15 cellular contexts compared by ENCODE assay signal in the genomic region with DNA sequence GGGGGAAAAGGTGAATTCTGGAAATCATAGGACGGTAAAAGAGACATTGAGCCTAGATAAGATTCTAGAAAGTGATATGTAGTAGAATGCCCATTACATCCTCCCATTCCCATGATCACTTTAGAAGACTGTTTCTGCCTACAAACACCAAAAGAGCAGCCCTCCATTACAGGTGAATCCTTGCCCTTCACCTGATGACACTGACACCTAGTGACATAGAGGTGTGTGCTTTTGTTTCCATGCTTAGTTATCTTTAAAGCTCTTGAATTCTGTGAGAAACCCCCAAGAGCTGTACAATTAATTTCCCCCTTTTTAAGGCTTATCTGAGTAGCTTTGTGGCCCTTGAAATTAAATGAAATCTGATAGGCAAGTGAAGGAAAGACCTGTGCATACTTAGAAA. TPM values are rescaled to one million over a fixed set of nuclear protein-coding genes. Genes with fewer than 3 reads are reported as not detected.
DNase-seq lines count a peak whose midpoint lies in the region; ATAC-seq and TF ChIP-seq lines count a peak whose summit lies in the region.
"Had no signal": no experiment of that assay in that cellular context is flagged by ENCODE, and none has a peak within 500 bp of the region (broad histone marks: within the 10 kb centered on the region; RNA-seq: fewer than 3 reads in every experiment).

No MANE protein-coding gene starts in this region.

- H3K9me3 ChIP-seq in HEK293 (ENCODE audit: control insufficient read depth, insufficient read depth, low read depth, low read length) (no peaks in the 10 kb centered on the region), OCI-LY1 (ENCODE audit: low read length) (no peaks in the 10 kb centered on the region)
- H3K9me3 ChIP-seq: A549, BE2C had no signal

- CTCF ChIA-PET in HEK293 (lab: Yijun Ruan, JAX) = no interaction called here
- CTCF ChIA-PET in activated CD8-positive, alpha-beta T cell treated with anti-CD3 and anti-CD28 coated beads, Interleukin-2, amount 10 ng/mL, durations not matched to agents 7 days and 5 days (lab: Charles Lee) = interaction anchor here (0.6 kb wide), 1 partner anchor 852 kb away, joined by 3 read pairs; no protein-coding TSS in a partner anchor

- H3F3A ChIP-seq in OCI-LY1 (ENCODE audit: insufficient read depth, low read length) = no peaks in the 10 kb centered on the region

- no peaks in the 10 kb centered on the region for H3K9me3 Mint-ChIP-seq in activated CD8-positive, alpha-beta T cell treated with anti-CD3 and anti-CD28 coated beads, Interleukin-2, amount 10 ng/mL, durations not matched to agents 7 days and 5 days (ENCODE audit: insufficient read depth)
- H3K9me3 Mint-ChIP-seq: CD4-positive, alpha-beta memory T cell; IgD-negative memory B cell had no signal

- H3K4me3 ChIP-seq in HEK293 (ENCODE audit: low read depth, low read length) (no peak overlapping the region), OCI-LY1 (ENCODE audit: low read depth, low read length, poor library complexity, severe bottlenecking) (no peak overlapping the region)
- H3K4me3 ChIP-seq: A549 had no signal

- DNase-seq in left kidney (ENCODE audit: low read depth, low spot score) (peak; percentile 15), NCI-H524 treated with DMSO at 0.1 percent for 48 hours (lab: John Stamatoyannopoulos, UW) (no peak)
- no peak for DNase-seq in activated CD8-positive, alpha-beta T cell treated with anti-CD3 and anti-CD28 coated beads, Interleukin-2, amount 10 ng/mL, durations not matched to agents 7 days and 5 days
- DNase-seq: BE2C; CD4-positive, alpha-beta memory T cell; DND-41; GDM1; H7 had no signal

- ATAC-seq in GM21390 (IDR thresholded peaks at IDR 0.05; ENCODE audit: unreplicated experiment) = no peak
- no peak for ATAC-seq in activated CD8-positive, alpha-beta T cell treated with anti-CD3 and anti-CD28 coated beads, Interleukin-2, amount 10 ng/mL, durations not matched to agents 7 days and 5 days
- ATAC-seq: A549 had no signal

- no peak overlapping the region for H2AFZ ChIP-seq in OCI-LY1 (ENCODE audit: low read length)

- H3K4me2 ChIP-seq in OCI-LY1 (ENCODE audit: low read length) = no peak overlapping the region
- H3K4me2 ChIP-seq: A549 had no signal

- H3K4me1 Mint-ChIP-seq in activated CD8-positive, alpha-beta T cell treated with anti-CD3 and anti-CD28 coated beads, Interleukin-2, amount 10 ng/mL, durations not matched to agents 7 days and 5 days (ENCODE audit: low read depth) = no peaks in the 10 kb centered on the region
- H3K4me1 Mint-ChIP-seq: CD4-positive, alpha-beta memory T cell had no signal

- H3K27me3 ChIP-seq in OCI-LY1 (ENCODE audit: insufficient read depth, low read length) = no peaks in the 10 kb centered on the region

- no peak overlapping the region for H3K27ac Mint-ChIP-seq in activated CD8-positive, alpha-beta T cell treated with anti-CD3 and anti-CD28 coated beads, Interleukin-2, amount 10 ng/mL, durations not matched to agents 7 days and 5 days
- H3K27ac Mint-ChIP-seq: CD4-positive, alpha-beta memory T cell; IgD-negative memory B cell had no signal

- POLR2A ChIA-PET in HEK293 (lab: Yijun Ruan, JAX) = no interaction called here
- POLR2A ChIA-PET in activated CD8-positive, alpha-beta T cell treated with anti-CD3 and anti-CD28 coated beads, Interleukin-2, amount 10 ng/mL, durations not matched to agents 7 days and 5 days (lab: Charles Lee) = no interaction called here

- no peak overlapping the region for H3K4me3 Mint-ChIP-seq in activated CD8-positive, alpha-beta T cell treated with anti-CD3 and anti-CD28 coated beads, Interleukin-2, amount 10 ng/mL, durations not matched to agents 7 days and 5 days
- H3K4me3 Mint-ChIP-seq: CD4-positive, alpha-beta memory T cell had no signal

- no peaks in the 10 kb centered on the region for H3K36me3 Mint-ChIP-seq in activated CD8-positive, alpha-beta T cell treated with anti-CD3 and anti-CD28 coated beads, Interleukin-2, amount 10 ng/mL, durations not matched to agents 7 days and 5 days (ENCODE audit: low read depth)
- H3K36me3 Mint-ChIP-seq: CD4-positive, alpha-beta memory T cell; IgD-negative memory B cell had no signal

- peaks cover 24% of the 10 kb centered on the region for H3K27me3 Mint-ChIP-seq in activated CD8-positive, alpha-beta T cell treated with anti-CD3 and anti-CD28 coated beads, Interleukin-2, amount 10 ng/mL, durations not matched to agents 7 days and 5 days (ENCODE audit: low read depth)

- 0 out of 2 replicates have a peak, but pooled peaks have one; percentile 14 for TF ChIP-seq CTCF in 22Rv1 (IDR thresholded peaks at IDR 0.05)
- no peak for TF ChIP-seq CTCF in HEK293 (tag by site-specific recombination; IDR thresholded peaks at IDR 0.05)
- peak; percentile 11; the same call in 1 of the 2 replicates for TF ChIP-seq CTCF in OCI-LY1 (IDR thresholded peaks at IDR 0.05; ENCODE audit: low read length)

- no peaks in the 10 kb centered on the region for H4K20me1 ChIP-seq in OCI-LY1 (ENCODE audit: insufficient read depth, low read length)

- H3K36me3 ChIP-seq in HEK293 (ENCODE audit: control insufficient read depth in 2 of 2, insufficient read depth in 1 of 2, low read length in 2 of 2) (no peaks in the 10 kb centered on the region), OCI-LY1 (ENCODE audit: insufficient read depth, low read length) (no peaks in the 10 kb centered on the region)
- H3K36me3 ChIP-seq: BE2C had no signal

- H3K9ac ChIP-seq in OCI-LY1 (ENCODE audit: low read length) = no peak overlapping the region

- H3K4me1 ChIP-seq in HEK293 (ENCODE audit: control insufficient read depth, insufficient read depth, low read length) = no peaks in the 10 kb centered on the region
- H3K4me1 ChIP-seq in OCI-LY1 (ENCODE audit: insufficient read depth, low read length, severe bottlenecking) = peaks cover 4% of the 10 kb centered on the region
- H3K4me1 ChIP-seq: A549, BE2C had no signal

- H3K27ac ChIP-seq in 22Rv1 = no peak overlapping the region
- H3K27ac ChIP-seq in HEK293 (ENCODE audit: extremely low read depth, low read depth, low read length) = no peak overlapping the region
- H3K27ac ChIP-seq in OCI-LY1 (ENCODE audit: low read depth, low read length, poor library complexity, severe bottlenecking) = no peak overlapping the region
- H3K27ac ChIP-seq: A549, C4-2B had no signal

- no peaks in the 10 kb centered on the region for H3K9me2 ChIP-seq in OCI-LY1 (ENCODE audit: low read depth, low read length)

- H3K79me2 ChIP-seq in OCI-LY1 (ENCODE audit: insufficient read depth, low read length) = no peaks in the 10 kb centered on the region

TF ChIP-seq in HEK293, 187 proteins besides CTCF, POLR2A, EP300 and RAD21:
- TF ChIP-seq KLF16 (tag by site-specific recombination; IDR thresholded peaks at IDR 0.05) = no peak
- peak; percentile 88 for TF ChIP-seq ZNF10 (tag by site-specific recombination; IDR thresholded peaks at IDR 0.05)
- TF ChIP-seq YY2 (tag by site-specific recombination; IDR thresholded peaks at IDR 0.05) = no peak
- TF ChIP-seq GFI1B (tag by site-specific recombination; IDR thresholded peaks at IDR 0.05) = no peak

RNA-seq across cellular contexts. Expression of a gene that starts 8.3 kb away (rescaled TPM):
- 10 to 100 TPM; 27.3 to 30.1 TPM for total RNA-seq in activated CD8-positive, alpha-beta T cell treated with anti-CD3 and anti-CD28 coated beads, Interleukin-2, amount 10 ng/mL, durations not matched to agents 7 days and 5 days
